1 cellular context compared by ENCODE assay signal in genomic region chr5:93596676-93597441, GRCh38.
A peak's percentile ranks its signal among the peaks of the same experiment; 100 is the strongest.
TF ChIP-seq lines count a peak whose summit lies in the region.

No MANE protein-coding gene starts in this region.

TF ChIP-seq in HEK293, 187 proteins besides CTCF, POLR2A, EP300 and RAD21 (continued from another document):
- TF ChIP-seq PRDM4 (tag by site-specific recombination; IDR thresholded peaks at IDR 0.05) (no peak), YY2 (tag by site-specific recombination; IDR thresholded peaks at IDR 0.05) (no peak), ZNF600 (tag by site-specific recombination; IDR thresholded peaks at IDR 0.05) (no peak), BCL11A (tag by site-specific recombination; IDR thresholded peaks at IDR 0.05; ENCODE audit: low read depth) (no peak), ZBTB1 (tag by site-specific recombination; IDR thresholded peaks at IDR 0.05) (no peak), ZNF510 (tag by site-specific recombination; IDR thresholded peaks at IDR 0.05; ENCODE audit: insufficient replicate concordance) (no peak), ZBTB48 (tag by site-specific recombination; IDR thresholded peaks at IDR 0.05) (no peak), ZNF239 (tag by site-specific recombination; IDR thresholded peaks at IDR 0.05) (no peak), ZBTB6 (tag by site-specific recombination; IDR thresholded peaks at IDR 0.05) (no peak), ZNF132 (tag by site-specific recombination; IDR thresholded peaks at IDR 0.05; ENCODE audit: borderline replicate concordance) (no peak), BCL11B (tag by site-specific recombination; IDR thresholded peaks at IDR 0.05; ENCODE audit: low read depth) (no peak), ZNF10 (tag by site-specific recombination; IDR thresholded peaks at IDR 0.05) (0 out of 2 replicates have a peak, but pooled peaks have one; percentile 28), ZNF791 (tag by site-specific recombination; IDR thresholded peaks at IDR 0.05) (no peak), ZNF530 (tag by site-specific recombination; IDR thresholded peaks at IDR 0.05; ENCODE audit: low read depth) (no peak), ZNF24 (tag by site-specific recombination; IDR thresholded peaks at IDR 0.05) (no peak), ZNF544 (tag by site-specific recombination; IDR thresholded peaks at IDR 0.05) (no peak), ZNF449 (tag by site-specific recombination; IDR thresholded peaks at IDR 0.05) (peak; percentile 80), AEBP2 (tag by site-specific recombination; IDR thresholded peaks at IDR 0.05; ENCODE audit: borderline replicate concordance) (no peak), SP3 (tag by site-specific recombination; IDR thresholded peaks at IDR 0.05) (peak; percentile 66; the same call in 1 of the 2 replicates), ZBTB49 (tag by site-specific recombination; IDR thresholded peaks at IDR 0.05; ENCODE audit: low read depth) (no peak), PBX3 (CRISPR knock-in tag; IDR thresholded peaks at IDR 0.05) (no peak), ZNF596 (tag by site-specific recombination; IDR thresholded peaks at IDR 0.05) (no peak), ZNF37A (tag by site-specific recombination; IDR thresholded peaks at IDR 0.05) (no peak), ZNF837 (tag by site-specific recombination; IDR thresholded peaks at IDR 0.05) (no peak), ZNF324 (tag by site-specific recombination; IDR thresholded peaks at IDR 0.05) (no peak), TRIM28 (IDR thresholded peaks at IDR 0.05; ENCODE audit: borderline replicate concordance, low read length) (0 out of 2 replicates have a peak, but pooled peaks have one; percentile 7), ZNF549 (tag by site-specific recombination; IDR thresholded peaks at IDR 0.05) (no peak), ZNF335 (tag by site-specific recombination; conservative IDR thresholded peaks at IDR 0.05) (no peak), ZNF692 (tag by site-specific recombination; IDR thresholded peaks at IDR 0.05) (no peak), ZNF184 (tag by site-specific recombination; IDR thresholded peaks at IDR 0.05) (no peak), ZNF610 (tag by site-specific recombination; IDR thresholded peaks at IDR 0.05; ENCODE audit: borderline replicate concordance) (no peak), SP2 (tag by site-specific recombination; IDR thresholded peaks at IDR 0.05) (peak; percentile 69), HIC1 (tag by site-specific recombination; IDR thresholded peaks at IDR 0.05) (no peak), EGR2 (tag by site-specific recombination; IDR thresholded peaks at IDR 0.05; ENCODE audit: low read depth) (0 out of 2 replicates have a peak, but pooled peaks have one; percentile 31), HOXD13 (CRISPR knock-in tag; IDR thresholded peaks at IDR 0.05; ENCODE audit: borderline replicate concordance) (no peak), ZFP41 (tag by site-specific recombination; IDR thresholded peaks at IDR 0.05; ENCODE audit: borderline replicate concordance) (no peak), HOXC10 (CRISPR knock-in tag; IDR thresholded peaks at IDR 0.05) (no peak), ZNF423 (tag by site-specific recombination; IDR thresholded peaks at IDR 0.05) (0 out of 2 replicates have a peak, but pooled peaks have one; percentile 31), ZNF140 (tag by site-specific recombination; IDR thresholded peaks at IDR 0.05) (no peak), ZNF292 (tag by site-specific recombination; IDR thresholded peaks at IDR 0.05; ENCODE audit: borderline replicate concordance, low read depth) (no peak)
